In the genomic region with DNA sequence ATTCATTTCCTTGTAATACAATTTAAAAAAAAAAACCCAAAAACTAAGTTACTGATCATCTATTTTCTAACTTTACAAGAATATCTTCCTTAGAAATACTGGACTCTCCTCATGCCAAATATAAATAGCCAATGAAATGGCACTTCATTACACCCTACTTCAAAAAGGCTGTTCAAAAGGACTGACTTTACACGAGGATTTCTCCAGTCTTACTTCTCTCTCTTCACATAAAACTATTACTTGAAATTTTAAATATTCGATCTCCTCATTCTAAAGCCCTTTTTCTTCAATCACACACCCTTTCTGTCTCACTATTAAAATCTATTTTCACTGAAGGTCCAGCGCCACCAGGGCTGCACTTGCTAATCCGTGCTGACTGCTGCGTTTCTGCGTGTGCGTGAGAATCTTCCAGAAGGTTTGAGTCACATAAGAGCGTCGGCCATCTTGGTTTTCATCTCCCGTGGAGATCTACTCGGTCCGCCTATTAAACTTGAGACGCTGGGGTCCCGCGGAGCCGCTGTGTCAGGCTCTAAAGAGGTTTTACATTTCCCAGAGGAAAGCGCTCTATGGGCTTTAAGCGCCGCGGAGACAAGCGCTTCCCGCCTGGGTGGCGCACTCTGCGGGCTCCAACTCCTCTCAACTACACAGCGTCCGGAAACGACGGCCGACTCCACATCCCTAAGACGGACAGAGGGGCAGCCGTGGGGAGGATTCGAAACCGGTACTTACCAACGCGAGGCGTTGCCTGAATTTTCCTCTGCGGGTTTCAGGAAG, we compare ENCODE assay signal across 8 cellular contexts. TPM values are rescaled to one million over a fixed set of nuclear protein-coding genes. Genes with fewer than 3 reads are reported as not detected.
DNase-seq lines count a peak whose midpoint lies in the region; ATAC-seq and TF ChIP-seq lines count a peak whose summit lies in the region.

No MANE protein-coding gene starts in this region.

- peak; percentile 44 to 75 for DNase-seq in NCI-H524 (lab: John Stamatoyannopoulos, UW)
- DNase-seq in activated CD4-positive, alpha-beta T cell treated with anti-CD3 and anti-CD28 coated beads, Interleukin-2, amount 50 U/mL, for 48 hours = peak; percentile 53 to 62
- DNase-seq in dermis microvascular lymphatic vessel endothelial cell (ENCODE audit: low read depth in 2 of 2) = peak; percentile 71 to 83
- peak; percentile 60 to 69 (median 65) for DNase-seq in right lobe of liver
- peak; percentile 51 for DNase-seq in stimulated activated CD4-positive, alpha-beta T cell treated with anti-CD3 and anti-CD28 coated beads, Interleukin-4, amount 100 ng/mL, for 24 hours

- ATAC-seq in GM18861 (IDR thresholded peaks at IDR 0.05; ENCODE audit: unreplicated experiment) = peak; percentile 22
- peak; percentile 40 for ATAC-seq in HG03196 (IDR thresholded peaks at IDR 0.05; ENCODE audit: unreplicated experiment)
- peak; percentile 61 to 64 (median 62) for ATAC-seq in right lobe of liver

- H3K36me3 ChIP-seq in right lobe of liver = no peaks in the 10 kb centered on the region

- H3K4me1 ChIP-seq in right lobe of liver = peaks cover 0 to 12% (median 0%) of the 10 kb centered on the region in 4 donors

- H3K9me3 ChIP-seq in right lobe of liver = peaks cover 0 to 9% (median 0%) of the 10 kb centered on the region in 4 donors

- H3K27me3 ChIP-seq in right lobe of liver = no peaks in the 10 kb centered on the region

- intact Hi-C loops in right lobe of liver (cut with DNase I) = no loop called here

- TF ChIP-seq POLR2A in right lobe of liver (IDR thresholded peaks at IDR 0.05) = no peak

- peak overlapping the region; percentile 91 for H3K27ac ChIP-seq in 22Rv1
- peak overlapping the region; percentile 86 to 94 (median 93) for H3K27ac ChIP-seq in right lobe of liver

- H3K4me3 ChIP-seq in right lobe of liver = peak overlapping the region; percentile 63 to 66 (median 64)

- WGBS in right lobe of liver (ENCODE audit: insufficient coverage, low coverage, low lambda C conversion rate, missing lambda C conversion rate) = 9% methylated on average over 25 of the region's 37 CpGs

- no peak; the same call in none of the 2 replicates for TF ChIP-seq CTCF in 22Rv1 (IDR thresholded peaks at IDR 0.05)
- TF ChIP-seq CTCF in right lobe of liver (IDR thresholded peaks at IDR 0.05) = no peak

RNA-seq across cellular contexts. Expression of a gene that starts 0.6 kb away (rescaled TPM):
- 8.5 and 9.4 TPM in 2 replicates for total RNA-seq in dermis microvascular lymphatic vessel endothelial cell
- total RNA-seq in right lobe of liver = 1 to 10 TPM; 3.8 to 7.8 (median 5.8) TPM

Comparison
In these comparisons a context has a peak if more than half of its experiments do, and no peak if none do; other contexts are left out.
1. Peak in every context shown above with its lines: DNase-seq, ATAC-seq, H3K4me3 ChIP-seq and H3K27ac ChIP-seq.